Comparison of ENCODE assay signal across 12 cellular contexts in genomic region chr7:101564778-101565211, GRCh38.
DNase-seq lines count a peak whose midpoint lies in the region; ATAC-seq and TF ChIP-seq lines count a peak whose summit lies in the region.
"Had no signal": no experiment of that assay in that cellular context is flagged by ENCODE, and none has a peak within 500 bp of the region (broad histone marks: within the 10 kb centered on the region; RNA-seq: fewer than 3 reads in every experiment).

No MANE protein-coding gene starts in this region.

- H3K4me3 ChIP-seq in GM23338 (no peak overlapping the region), colonic mucosa (no peak overlapping the region)
- H3K4me3 ChIP-seq: cardiac muscle cell had no signal

- no peak overlapping the region for H3K4me3 Mint-ChIP-seq in GM23338
- H3K4me3 Mint-ChIP-seq: activated T-helper 1 cell treated with anti-CD3 and anti-CD28 coated beads, Interleukin-12 subunit alpha, Interleukin-12 subunit beta, Interleukin-2, Interleukin-4 antibody, amounts not matched to agents 30 ng/mL and 10 ng/mL and 1 ng/mL, durations not matched to agents 14 hours and 24 hours and 36 hours; memory B cell had no signal

- peak; percentile 75 for ATAC-seq in GM23338
- no peak for ATAC-seq in GM18867 (IDR thresholded peaks at IDR 0.05; ENCODE audit: unreplicated experiment)
- no peak for ATAC-seq in HG02840 (IDR thresholded peaks at IDR 0.05; ENCODE audit: low FRiP score, unreplicated experiment)

- intact Hi-C loops in colonic mucosa (cut with DNase I), result no loop called here

- H3K27me3 Mint-ChIP-seq in GM23338 (ENCODE audit: insufficient read depth, low read depth, poor library complexity), result peaks cover 15% of the 10 kb centered on the region

- H3K36me3 Mint-ChIP-seq in GM23338 (ENCODE audit: low read depth), result no peaks in the 10 kb centered on the region; the same call in 2 of the 3 replicates
- H3K36me3 Mint-ChIP-seq: memory B cell had no signal

- H3K9me2 ChIP-seq in GM23338 (ENCODE audit: insufficient read depth), result no peaks in the 10 kb centered on the region

- peak overlapping the region; percentile 48 for H3K27ac Mint-ChIP-seq in GM23338
- H3K27ac Mint-ChIP-seq: activated T-helper 1 cell treated with anti-CD3 and anti-CD28 coated beads, Interleukin-12 subunit alpha, Interleukin-12 subunit beta, Interleukin-2, Interleukin-4 antibody, amounts not matched to agents 30 ng/mL and 10 ng/mL and 1 ng/mL, durations not matched to agents 14 hours and 24 hours and 36 hours; memory B cell had no signal

- no peak overlapping the region for H2AFZ ChIP-seq in GM23338

- no peaks in the 10 kb centered on the region; the same call in 1 of the 2 replicates for H4K20me1 ChIP-seq in GM23338 (replicated peaks; ENCODE audit: insufficient read depth)

- H3K9me3 ChIP-seq in colonic mucosa, result no peaks in the 10 kb centered on the region

- peaks cover 29% of the 10 kb centered on the region for H3K4me1 Mint-ChIP-seq in GM23338

- peaks cover 7% of the 10 kb centered on the region; the same call in 1 of the 2 replicates for H3K4me1 ChIP-seq in GM23338 (ENCODE audit: insufficient read depth)
- no peaks in the 10 kb centered on the region for H3K4me1 ChIP-seq in colonic mucosa

- no peaks in the 10 kb centered on the region for H3K79me2 ChIP-seq in GM23338 (replicated peaks; ENCODE audit: insufficient read depth)

- DNase-seq in GM23338 (ENCODE audit: low spot score), result peak; percentile 97
- peak; percentile 40 for DNase-seq in NCI-H69 (lab: John Stamatoyannopoulos, UW)
- DNase-seq in colonic mucosa, result peak; percentile 85
- DNase-seq in renal cortical epithelial cell (ENCODE audit: low read depth), result peak; percentile 22
- no peak for DNase-seq in NCI-H1105 (lab: John Stamatoyannopoulos, UW)
- DNase-seq: NCI-H2171, retina had no signal

- TF ChIP-seq CTCF in GM23338 (conservative IDR thresholded peaks at IDR 0.05; ENCODE audit: low read depth in 2 of 2) (no peak), colonic mucosa (IDR thresholded peaks at IDR 0.05) (no peak)

- no peak overlapping the region for H3K27ac ChIP-seq in GM23338 (ENCODE audit: low read depth)
- no peak overlapping the region for H3K27ac ChIP-seq in colonic mucosa
- H3K27ac ChIP-seq: cardiac muscle cell had no signal

- H3F3A ChIP-seq in GM23338 (replicated peaks; ENCODE audit: low read depth), result peaks cover 6% of the 10 kb centered on the region; the same call in 1 of the 2 replicates

- no peak overlapping the region for H3K9ac ChIP-seq in colonic mucosa (ENCODE audit: low read depth in 2 of 2, low read length in 2 of 2)

- H3K27me3 ChIP-seq in GM23338 (ENCODE audit: insufficient read depth) (no peaks in the 10 kb centered on the region), colonic mucosa (no peaks in the 10 kb centered on the region)
- H3K27me3 ChIP-seq: cardiac muscle cell had no signal

- H3K36me3 ChIP-seq in GM23338 (ENCODE audit: insufficient read depth) (no peaks in the 10 kb centered on the region), colonic mucosa (no peaks in the 10 kb centered on the region)
- H3K36me3 ChIP-seq: cardiac muscle cell had no signal

- no peak overlapping the region for H3K4me2 ChIP-seq in GM23338

- peaks cover 11% of the 10 kb centered on the region for H3K9me3 Mint-ChIP-seq in GM23338
- H3K9me3 Mint-ChIP-seq: activated T-helper 1 cell treated with anti-CD3 and anti-CD28 coated beads, Interleukin-12 subunit alpha, Interleukin-12 subunit beta, Interleukin-2, Interleukin-4 antibody, amounts not matched to agents 30 ng/mL and 10 ng/mL and 1 ng/mL, durations not matched to agents 14 hours and 24 hours and 36 hours had no signal

TF ChIP-seq in GM23338, 12 proteins besides CTCF, POLR2A, EP300 and RAD21 (continues in another document):
- TF ChIP-seq EZH2phosphoT487 (IDR thresholded peaks at IDR 0.05; ENCODE audit: unreplicated experiment), result no peak
- TF ChIP-seq POLR2AphosphoS5 (IDR thresholded peaks at IDR 0.05; ENCODE audit: low read depth), result no peak
- no peak for TF ChIP-seq ZNF331 (CRISPR knock-in tag; IDR thresholded peaks at IDR 0.05; ENCODE audit: low read depth)
- TF ChIP-seq NANOG (IDR thresholded peaks at IDR 0.05; ENCODE audit: borderline replicate concordance), result no peak
- no peak for TF ChIP-seq EZH2 (IDR thresholded peaks at IDR 0.05; ENCODE audit: low read depth, unreplicated experiment)
- no peak for TF ChIP-seq REST (IDR thresholded peaks at IDR 0.05; ENCODE audit: unreplicated experiment)
- TF ChIP-seq, protein P1, sequence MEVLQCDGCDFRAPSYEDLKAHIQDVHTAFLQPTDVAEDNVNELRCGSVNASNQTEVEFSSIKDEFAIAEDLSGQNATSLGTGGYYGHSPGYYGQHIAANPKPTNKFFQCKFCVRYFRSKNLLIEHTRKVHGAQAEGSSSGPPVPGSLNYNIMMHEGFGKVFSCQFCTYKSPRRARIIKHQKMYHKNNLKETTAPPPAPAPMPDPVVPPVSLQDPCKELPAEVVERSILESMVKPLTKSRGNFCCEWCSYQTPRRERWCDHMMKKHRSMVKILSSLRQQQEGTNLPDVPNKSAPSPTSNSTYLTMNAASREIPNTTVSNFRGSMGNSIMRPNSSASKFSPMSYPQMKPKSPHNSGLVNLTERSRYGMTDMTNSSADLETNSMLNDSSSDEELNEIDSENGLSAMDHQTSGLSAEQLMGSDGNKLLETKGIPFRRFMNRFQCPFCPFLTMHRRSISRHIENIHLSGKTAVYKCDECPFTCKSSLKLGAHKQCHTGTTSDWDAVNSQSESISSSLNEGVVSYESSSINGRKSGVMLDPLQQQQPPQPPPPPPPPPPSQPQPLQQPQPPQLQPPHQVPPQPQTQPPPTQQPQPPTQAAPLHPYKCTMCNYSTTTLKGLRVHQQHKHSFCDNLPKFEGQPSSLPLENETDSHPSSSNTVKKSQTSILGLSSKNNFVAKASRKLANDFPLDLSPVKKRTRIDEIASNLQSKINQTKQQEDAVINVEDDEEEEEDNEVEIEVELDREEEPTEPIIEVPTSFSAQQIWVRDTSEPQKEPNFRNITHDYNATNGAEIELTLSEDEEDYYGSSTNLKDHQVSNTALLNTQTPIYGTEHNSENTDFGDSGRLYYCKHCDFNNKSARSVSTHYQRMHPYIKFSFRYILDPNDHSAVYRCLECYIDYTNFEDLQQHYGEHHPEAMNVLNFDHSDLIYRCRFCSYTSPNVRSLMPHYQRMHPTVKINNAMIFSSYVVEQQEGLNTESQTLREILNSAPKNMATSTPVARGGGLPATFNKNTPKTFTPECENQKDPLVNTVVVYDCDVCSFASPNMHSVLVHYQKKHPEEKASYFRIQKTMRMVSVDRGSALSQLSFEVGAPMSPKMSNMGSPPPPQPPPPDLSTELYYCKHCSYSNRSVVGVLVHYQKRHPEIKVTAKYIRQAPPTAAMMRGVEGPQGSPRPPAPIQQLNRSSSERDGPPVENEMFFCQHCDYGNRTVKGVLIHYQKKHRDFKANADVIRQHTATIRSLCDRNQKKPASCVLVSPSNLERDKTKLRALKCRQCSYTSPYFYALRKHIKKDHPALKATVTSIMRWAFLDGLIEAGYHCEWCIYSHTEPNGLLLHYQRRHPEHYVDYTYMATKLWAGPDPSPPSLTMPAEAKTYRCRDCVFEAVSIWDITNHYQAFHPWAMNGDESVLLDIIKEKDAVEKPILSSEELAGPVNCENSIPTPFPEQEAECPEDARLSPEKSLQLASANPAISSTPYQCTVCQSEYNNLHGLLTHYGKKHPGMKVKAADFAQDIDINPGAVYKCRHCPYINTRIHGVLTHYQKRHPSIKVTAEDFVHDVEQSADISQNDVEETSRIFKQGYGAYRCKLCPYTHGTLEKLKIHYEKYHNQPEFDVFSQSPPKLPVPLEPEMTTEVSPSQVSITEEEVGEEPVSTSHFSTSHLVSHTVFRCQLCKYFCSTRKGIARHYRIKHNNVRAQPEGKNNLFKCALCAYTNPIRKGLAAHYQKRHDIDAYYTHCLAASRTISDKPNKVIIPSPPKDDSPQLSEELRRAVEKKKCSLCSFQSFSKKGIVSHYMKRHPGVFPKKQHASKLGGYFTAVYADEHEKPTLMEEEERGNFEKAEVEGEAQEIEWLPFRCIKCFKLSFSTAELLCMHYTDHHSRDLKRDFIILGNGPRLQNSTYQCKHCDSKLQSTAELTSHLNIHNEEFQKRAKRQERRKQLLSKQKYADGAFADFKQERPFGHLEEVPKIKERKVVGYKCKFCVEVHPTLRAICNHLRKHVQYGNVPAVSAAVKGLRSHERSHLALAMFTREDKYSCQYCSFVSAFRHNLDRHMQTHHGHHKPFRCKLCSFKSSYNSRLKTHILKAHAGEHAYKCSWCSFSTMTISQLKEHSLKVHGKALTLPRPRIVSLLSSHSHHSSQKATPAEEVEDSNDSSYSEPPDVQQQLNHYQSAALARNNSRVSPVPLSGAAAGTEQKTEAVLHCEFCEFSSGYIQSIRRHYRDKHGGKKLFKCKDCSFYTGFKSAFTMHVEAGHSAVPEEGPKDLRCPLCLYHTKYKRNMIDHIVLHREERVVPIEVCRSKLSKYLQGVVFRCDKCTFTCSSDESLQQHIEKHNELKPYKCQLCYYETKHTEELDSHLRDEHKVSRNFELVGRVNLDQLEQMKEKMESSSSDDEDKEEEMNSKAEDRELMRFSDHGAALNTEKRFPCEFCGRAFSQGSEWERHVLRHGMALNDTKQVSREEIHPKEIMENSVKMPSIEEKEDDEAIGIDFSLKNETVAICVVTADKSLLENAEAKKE (CRISPR knock-in tag; IDR thresholded peaks at IDR 0.05), result no peak
